In genomic region chr13:60386250-60386649, GRCh38 we compare ENCODE assay signal across 7 cellular contexts.
"Had no signal": no experiment of that assay in that cellular context is flagged by ENCODE, and none has a peak within 500 bp of the region (broad histone marks: within the 10 kb centered on the region; RNA-seq: fewer than 3 reads in every experiment).

No MANE protein-coding gene starts in this region.

- H3K4me1 Mint-ChIP-seq: IgD-negative memory B cell had no signal

- H3K27ac ChIP-seq: HL-60 had no signal

- ATAC-seq: HepG2, K562 had no signal

- H3K4me3 ChIP-seq: K562 had no signal

- H3K36me3 Mint-ChIP-seq: IgD-negative memory B cell had no signal

- H3K27ac Mint-ChIP-seq: IgD-negative memory B cell had no signal

- DNase-seq: IMR-90, KBM-7, KG1 had no signal

- H3K4me3 Mint-ChIP-seq: IgD-negative memory B cell had no signal

- H3K9me3 Mint-ChIP-seq: IgD-negative memory B cell had no signal
